1 cellular context compared by ENCODE assay signal in the genomic region with DNA sequence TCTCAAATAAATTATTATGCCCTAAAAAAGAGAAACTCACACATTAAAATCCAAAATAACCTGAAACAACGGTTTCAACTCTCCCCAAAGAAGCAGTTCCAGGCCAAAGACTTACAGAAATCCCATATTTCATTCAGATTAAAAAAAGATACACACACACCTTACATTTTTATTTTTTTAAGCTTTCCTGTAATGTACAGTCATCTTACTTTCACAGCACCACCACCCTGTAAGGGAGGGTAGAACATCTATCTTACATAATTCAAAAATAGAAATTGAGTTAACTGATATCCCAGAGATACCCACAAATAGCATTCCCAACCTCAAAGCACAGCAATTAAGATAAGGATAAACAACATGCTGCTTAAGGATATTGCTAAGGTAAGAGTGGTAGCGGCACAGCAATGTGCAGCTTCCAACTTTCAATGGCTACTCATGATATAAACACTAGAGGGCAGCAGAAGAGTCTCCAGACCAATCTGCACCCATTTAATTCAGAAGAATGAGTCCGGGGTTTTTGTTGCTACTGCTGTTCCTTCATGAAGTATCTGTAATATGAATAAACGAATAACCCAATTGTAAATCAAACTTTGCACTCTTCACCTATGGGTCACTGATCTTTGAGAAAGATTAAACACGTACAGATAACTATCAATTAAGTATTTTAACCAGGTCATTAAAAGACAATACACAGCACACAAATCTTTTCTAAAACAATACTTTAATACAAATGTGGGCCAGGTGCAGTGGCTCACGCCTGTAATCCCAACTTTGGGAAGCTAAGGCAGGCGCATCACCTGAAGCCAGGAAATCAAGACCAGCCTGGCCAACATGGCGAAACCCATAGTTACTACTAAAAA.
TF ChIP-seq lines count a peak whose summit lies in the region.

No MANE protein-coding gene starts in this region.

TF ChIP-seq in K562, 482 proteins besides CTCF, POLR2A, EP300 and RAD21 (continued from another document and continues in another):
- TF ChIP-seq, protein P1, sequence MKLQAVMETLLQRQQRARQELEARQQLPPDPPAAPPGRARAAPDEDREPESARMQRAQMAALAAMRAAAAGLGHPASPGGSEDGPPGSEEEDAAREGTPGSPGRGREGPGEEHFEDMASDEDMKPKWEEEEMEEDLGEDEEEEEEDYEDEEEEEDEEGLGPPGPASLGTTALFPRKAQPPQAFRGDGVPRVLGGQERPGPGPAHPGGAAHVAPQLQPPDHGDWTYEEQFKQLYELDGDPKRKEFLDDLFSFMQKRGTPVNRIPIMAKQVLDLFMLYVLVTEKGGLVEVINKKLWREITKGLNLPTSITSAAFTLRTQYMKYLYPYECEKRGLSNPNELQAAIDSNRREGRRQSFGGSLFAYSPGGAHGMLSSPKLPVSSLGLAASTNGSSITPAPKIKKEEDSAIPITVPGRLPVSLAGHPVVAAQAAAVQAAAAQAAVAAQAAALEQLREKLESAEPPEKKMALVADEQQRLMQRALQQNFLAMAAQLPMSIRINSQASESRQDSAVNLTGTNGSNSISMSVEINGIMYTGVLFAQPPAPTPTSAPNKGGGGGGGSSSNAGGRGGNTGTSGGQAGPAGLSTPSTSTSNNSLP (IDR thresholded peaks at IDR 0.05; ENCODE audit: borderline replicate concordance, low read depth, low read length), result peak; percentile 83; the same call in 1 of the 2 replicates
- TF ChIP-seq, protein P2, sequence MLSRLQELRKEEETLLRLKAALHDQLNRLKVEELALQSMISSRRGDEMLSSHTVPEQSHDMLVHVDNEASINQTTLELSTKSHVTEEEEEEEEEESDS (CRISPR knock-in tag; IDR thresholded peaks at IDR 0.05), result no peak
- TF ChIP-seq HMGN3 (IDR thresholded peaks at IDR 0.05; ENCODE audit: borderline replicate concordance, extremely low read depth, insufficient read length, low read depth, low read length) (no peak), SRSF7 (optimal IDR thresholded peaks at IDR 0.05; ENCODE audit: low read depth, low read length) (no peak), ZNF224 (CRISPR knock-in tag; IDR thresholded peaks at IDR 0.05) (no peak), E2F3 (CRISPR knock-in tag; IDR thresholded peaks at IDR 0.05) (no peak), MCM3 (IDR thresholded peaks at IDR 0.05) (no peak), POLR3G (IDR thresholded peaks at IDR 0.05; ENCODE audit: extremely low read depth, insufficient read length, insufficient replicate concordance) (no peak), SRSF9 (IDR thresholded peaks at IDR 0.05; ENCODE audit: borderline replicate concordance, low read depth, low read length) (no peak), SMAD3 (CRISPR knock-in tag; conservative IDR thresholded peaks at IDR 0.05) (no peak), HLTF (IDR thresholded peaks at IDR 0.05) (no peak), KLF13 (tag; IDR thresholded peaks at IDR 0.05; ENCODE audit: borderline replicate concordance, low read depth) (no peak), MEF2D (tag; conservative IDR thresholded peaks at IDR 0.05; ENCODE audit: low read depth) (peak; percentile 68; the same call in 1 of the 2 replicates), ESRRA (IDR thresholded peaks at IDR 0.05; ENCODE audit: borderline replicate concordance, low read depth) (no peak), HDAC6 (IDR thresholded peaks at IDR 0.05; ENCODE audit: low read depth, low read length) (no peak), TEAD4 (IDR thresholded peaks at IDR 0.05; ENCODE audit: low read length) (0 out of 2 replicates have a peak, but pooled peaks have one; percentile 23), TEAD4 (CRISPR knock-in tag; IDR thresholded peaks at IDR 0.05; ENCODE audit: borderline replicate concordance) (no peak), NFE2 (IDR thresholded peaks at IDR 0.05; ENCODE audit: low read depth) (peak; percentile 6; the same call in 1 of the 2 replicates), ZBED1 (IDR thresholded peaks at IDR 0.05) (no peak)
- TF ChIP-seq, protein P3, sequence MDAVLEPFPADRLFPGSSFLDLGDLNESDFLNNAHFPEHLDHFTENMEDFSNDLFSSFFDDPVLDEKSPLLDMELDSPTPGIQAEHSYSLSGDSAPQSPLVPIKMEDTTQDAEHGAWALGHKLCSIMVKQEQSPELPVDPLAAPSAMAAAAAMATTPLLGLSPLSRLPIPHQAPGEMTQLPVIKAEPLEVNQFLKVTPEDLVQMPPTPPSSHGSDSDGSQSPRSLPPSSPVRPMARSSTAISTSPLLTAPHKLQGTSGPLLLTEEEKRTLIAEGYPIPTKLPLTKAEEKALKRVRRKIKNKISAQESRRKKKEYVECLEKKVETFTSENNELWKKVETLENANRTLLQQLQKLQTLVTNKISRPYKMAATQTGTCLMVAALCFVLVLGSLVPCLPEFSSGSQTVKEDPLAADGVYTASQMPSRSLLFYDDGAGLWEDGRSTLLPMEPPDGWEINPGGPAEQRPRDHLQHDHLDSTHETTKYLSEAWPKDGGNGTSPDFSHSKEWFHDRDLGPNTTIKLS (IDR thresholded peaks at IDR 0.05; ENCODE audit: borderline replicate concordance, low read depth), result no peak
- TF ChIP-seq, protein P4, sequence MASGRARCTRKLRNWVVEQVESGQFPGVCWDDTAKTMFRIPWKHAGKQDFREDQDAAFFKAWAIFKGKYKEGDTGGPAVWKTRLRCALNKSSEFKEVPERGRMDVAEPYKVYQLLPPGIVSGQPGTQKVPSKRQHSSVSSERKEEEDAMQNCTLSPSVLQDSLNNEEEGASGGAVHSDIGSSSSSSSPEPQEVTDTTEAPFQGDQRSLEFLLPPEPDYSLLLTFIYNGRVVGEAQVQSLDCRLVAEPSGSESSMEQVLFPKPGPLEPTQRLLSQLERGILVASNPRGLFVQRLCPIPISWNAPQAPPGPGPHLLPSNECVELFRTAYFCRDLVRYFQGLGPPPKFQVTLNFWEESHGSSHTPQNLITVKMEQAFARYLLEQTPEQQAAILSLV (tag; IDR thresholded peaks at IDR 0.05), result no peak
- TF ChIP-seq, protein P5, sequence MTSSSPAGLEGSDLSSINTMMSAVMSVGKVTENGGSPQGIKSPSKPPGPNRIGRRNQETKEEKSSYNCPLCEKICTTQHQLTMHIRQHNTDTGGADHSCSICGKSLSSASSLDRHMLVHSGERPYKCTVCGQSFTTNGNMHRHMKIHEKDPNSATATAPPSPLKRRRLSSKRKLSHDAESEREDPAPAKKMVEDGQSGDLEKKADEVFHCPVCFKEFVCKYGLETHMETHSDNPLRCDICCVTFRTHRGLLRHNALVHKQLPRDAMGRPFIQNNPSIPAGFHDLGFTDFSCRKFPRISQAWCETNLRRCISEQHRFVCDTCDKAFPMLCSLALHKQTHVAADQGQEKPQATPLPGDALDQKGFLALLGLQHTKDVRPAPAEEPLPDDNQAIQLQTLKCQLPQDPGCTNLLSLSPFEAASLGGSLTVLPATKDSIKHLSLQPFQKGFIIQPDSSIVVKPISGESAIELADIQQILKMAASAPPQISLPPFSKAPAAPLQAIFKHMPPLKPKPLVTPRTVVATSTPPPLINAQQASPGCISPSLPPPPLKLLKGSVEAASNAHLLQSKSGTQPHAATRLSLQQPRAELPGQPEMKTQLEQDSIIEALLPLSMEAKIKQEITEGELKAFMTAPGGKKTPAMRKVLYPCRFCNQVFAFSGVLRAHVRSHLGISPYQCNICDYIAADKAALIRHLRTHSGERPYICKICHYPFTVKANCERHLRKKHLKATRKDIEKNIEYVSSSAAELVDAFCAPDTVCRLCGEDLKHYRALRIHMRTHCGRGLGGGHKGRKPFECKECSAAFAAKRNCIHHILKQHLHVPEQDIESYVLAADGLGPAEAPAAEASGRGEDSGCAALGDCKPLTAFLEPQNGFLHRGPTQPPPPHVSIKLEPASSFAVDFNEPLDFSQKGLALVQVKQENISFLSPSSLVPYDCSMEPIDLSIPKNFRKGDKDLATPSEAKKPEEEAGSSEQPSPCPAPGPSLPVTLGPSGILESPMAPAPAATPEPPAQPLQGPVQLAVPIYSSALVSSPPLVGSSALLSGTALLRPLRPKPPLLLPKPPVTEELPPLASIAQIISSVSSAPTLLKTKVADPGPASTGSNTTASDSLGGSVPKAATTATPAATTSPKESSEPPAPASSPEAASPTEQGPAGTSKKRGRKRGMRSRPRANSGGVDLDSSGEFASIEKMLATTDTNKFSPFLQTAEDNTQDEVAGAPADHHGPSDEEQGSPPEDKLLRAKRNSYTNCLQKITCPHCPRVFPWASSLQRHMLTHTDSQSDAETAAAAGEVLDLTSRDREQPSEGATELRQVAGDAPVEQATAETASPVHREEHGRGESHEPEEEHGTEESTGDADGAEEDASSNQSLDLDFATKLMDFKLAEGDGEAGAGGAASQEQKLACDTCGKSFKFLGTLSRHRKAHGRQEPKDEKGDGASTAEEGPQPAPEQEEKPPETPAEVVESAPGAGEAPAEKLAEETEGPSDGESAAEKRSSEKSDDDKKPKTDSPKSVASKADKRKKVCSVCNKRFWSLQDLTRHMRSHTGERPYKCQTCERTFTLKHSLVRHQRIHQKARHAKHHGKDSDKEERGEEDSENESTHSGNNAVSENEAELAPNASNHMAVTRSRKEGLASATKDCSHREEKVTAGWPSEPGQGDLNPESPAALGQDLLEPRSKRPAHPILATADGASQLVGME (CRISPR knock-in tag; IDR thresholded peaks at IDR 0.05), result no peak
- TF ChIP-seq, protein P6, sequence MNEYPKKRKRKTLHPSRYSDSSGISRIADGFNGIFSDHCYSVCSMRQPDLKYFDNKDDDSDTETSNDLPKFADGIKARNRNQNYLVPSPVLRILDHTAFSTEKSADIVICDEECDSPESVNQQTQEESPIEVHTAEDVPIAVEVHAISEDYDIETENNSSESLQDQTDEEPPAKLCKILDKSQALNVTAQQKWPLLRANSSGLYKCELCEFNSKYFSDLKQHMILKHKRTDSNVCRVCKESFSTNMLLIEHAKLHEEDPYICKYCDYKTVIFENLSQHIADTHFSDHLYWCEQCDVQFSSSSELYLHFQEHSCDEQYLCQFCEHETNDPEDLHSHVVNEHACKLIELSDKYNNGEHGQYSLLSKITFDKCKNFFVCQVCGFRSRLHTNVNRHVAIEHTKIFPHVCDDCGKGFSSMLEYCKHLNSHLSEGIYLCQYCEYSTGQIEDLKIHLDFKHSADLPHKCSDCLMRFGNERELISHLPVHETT (CRISPR knock-in tag; conservative IDR thresholded peaks at IDR 0.05 in 1 of 2, IDR thresholded peaks at IDR 0.05 in 1 of 2), result no peak
- TF ChIP-seq, protein P7, sequence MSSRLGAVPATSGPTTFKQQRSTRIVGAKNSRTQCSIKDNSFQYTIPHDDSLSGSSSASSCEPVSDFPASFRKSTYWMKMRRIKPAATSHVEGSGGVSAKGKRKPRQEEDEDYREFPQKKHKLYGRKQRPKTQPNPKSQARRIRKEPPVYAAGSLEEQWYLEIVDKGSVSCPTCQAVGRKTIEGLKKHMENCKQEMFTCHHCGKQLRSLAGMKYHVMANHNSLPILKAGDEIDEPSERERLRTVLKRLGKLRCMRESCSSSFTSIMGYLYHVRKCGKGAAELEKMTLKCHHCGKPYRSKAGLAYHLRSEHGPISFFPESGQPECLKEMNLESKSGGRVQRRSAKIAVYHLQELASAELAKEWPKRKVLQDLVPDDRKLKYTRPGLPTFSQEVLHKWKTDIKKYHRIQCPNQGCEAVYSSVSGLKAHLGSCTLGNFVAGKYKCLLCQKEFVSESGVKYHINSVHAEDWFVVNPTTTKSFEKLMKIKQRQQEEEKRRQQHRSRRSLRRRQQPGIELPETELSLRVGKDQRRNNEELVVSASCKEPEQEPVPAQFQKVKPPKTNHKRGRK (tag; IDR thresholded peaks at IDR 0.05), result no peak
- TF ChIP-seq, protein P8, sequence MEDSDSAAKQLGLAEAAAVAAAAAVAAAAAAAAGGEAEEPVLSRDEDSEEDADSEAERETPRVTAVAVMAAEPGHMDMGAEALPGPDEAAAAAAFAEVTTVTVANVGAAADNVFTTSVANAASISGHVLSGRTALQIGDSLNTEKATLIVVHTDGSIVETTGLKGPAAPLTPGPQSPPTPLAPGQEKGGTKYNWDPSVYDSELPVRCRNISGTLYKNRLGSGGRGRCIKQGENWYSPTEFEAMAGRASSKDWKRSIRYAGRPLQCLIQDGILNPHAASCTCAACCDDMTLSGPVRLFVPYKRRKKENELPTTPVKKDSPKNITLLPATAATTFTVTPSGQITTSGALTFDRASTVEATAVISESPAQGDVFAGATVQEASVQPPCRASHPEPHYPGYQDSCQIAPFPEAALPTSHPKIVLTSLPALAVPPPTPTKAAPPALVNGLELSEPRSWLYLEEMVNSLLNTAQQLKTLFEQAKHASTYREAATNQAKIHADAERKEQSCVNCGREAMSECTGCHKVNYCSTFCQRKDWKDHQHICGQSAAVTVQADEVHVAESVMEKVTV (CRISPR knock-in tag; IDR thresholded peaks at IDR 0.05), result peak; percentile 24; the same call in 1 of the 2 replicates
- TF ChIP-seq, protein P9, sequence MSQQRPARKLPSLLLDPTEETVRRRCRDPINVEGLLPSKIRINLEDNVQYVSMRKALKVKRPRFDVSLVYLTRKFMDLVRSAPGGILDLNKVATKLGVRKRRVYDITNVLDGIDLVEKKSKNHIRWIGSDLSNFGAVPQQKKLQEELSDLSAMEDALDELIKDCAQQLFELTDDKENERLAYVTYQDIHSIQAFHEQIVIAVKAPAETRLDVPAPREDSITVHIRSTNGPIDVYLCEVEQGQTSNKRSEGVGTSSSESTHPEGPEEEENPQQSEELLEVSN (IDR thresholded peaks at IDR 0.05; ENCODE audit: borderline replicate concordance in 1 of 2, extremely low read depth in 1 of 2, insufficient read depth in 1 of 2, insufficient read length in 1 of 2, low read depth in 1 of 2, low read length in 1 of 2, poor library complexity in 1 of 2, severe bottlenecking in 1 of 2), result no peak
- TF ChIP-seq, protein P10, sequence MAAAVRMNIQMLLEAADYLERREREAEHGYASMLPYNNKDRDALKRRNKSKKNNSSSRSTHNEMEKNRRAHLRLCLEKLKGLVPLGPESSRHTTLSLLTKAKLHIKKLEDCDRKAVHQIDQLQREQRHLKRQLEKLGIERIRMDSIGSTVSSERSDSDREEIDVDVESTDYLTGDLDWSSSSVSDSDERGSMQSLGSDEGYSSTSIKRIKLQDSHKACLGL (CRISPR knock-in tag; IDR thresholded peaks at IDR 0.05; ENCODE audit: borderline replicate concordance, poor library complexity, severe bottlenecking), result no peak
- TF ChIP-seq, protein P11, sequence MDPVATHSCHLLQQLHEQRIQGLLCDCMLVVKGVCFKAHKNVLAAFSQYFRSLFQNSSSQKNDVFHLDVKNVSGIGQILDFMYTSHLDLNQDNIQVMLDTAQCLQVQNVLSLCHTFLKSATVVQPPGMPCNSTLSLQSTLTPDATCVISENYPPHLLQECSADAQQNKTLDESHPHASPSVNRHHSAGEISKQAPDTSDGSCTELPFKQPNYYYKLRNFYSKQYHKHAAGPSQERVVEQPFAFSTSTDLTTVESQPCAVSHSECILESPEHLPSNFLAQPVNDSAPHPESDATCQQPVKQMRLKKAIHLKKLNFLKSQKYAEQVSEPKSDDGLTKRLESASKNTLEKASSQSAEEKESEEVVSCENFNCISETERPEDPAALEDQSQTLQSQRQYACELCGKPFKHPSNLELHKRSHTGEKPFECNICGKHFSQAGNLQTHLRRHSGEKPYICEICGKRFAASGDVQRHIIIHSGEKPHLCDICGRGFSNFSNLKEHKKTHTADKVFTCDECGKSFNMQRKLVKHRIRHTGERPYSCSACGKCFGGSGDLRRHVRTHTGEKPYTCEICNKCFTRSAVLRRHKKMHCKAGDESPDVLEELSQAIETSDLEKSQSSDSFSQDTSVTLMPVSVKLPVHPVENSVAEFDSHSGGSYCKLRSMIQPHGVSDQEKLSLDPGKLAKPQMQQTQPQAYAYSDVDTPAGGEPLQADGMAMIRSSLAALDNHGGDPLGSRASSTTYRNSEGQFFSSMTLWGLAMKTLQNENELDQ (CRISPR knock-in tag; IDR thresholded peaks at IDR 0.05; ENCODE audit: borderline replicate concordance), result no peak
- TF ChIP-seq, protein P12, sequence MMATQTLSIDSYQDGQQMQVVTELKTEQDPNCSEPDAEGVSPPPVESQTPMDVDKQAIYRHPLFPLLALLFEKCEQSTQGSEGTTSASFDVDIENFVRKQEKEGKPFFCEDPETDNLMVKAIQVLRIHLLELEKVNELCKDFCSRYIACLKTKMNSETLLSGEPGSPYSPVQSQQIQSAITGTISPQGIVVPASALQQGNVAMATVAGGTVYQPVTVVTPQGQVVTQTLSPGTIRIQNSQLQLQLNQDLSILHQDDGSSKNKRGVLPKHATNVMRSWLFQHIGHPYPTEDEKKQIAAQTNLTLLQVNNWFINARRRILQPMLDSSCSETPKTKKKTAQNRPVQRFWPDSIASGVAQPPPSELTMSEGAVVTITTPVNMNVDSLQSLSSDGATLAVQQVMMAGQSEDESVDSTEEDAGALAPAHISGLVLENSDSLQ (IDR thresholded peaks at IDR 0.05), result no peak
